In genomic region chr21:46229133-46229922, GRCh38 we compare ENCODE assay signal across 9 cellular contexts. TPM values are rescaled to one million over a fixed set of nuclear protein-coding genes. Genes with fewer than 3 reads are reported as not detected.
DNase-seq lines count a peak whose midpoint lies in the region; ATAC-seq, FAIRE-seq and TF ChIP-seq lines count a peak whose summit lies in the region.
"Had no signal": no experiment of that assay in that cellular context is flagged by ENCODE, and none has a peak within 500 bp of the region (broad histone marks: within the 10 kb centered on the region; RNA-seq: fewer than 3 reads in every experiment).

No MANE protein-coding gene starts in this region.

- TF ChIP-seq CTCF in WERI-Rb-1 (IDR thresholded peaks at IDR 0.05; ENCODE audit: low read depth, low read length), result peak; percentile 71

- H3K27ac ChIP-seq in Karpas-422 (ENCODE audit: low read length) (peak overlapping the region; percentile 76), WERI-Rb-1 (peak overlapping the region; percentile 88)

- no peaks in the 10 kb centered on the region for H3K27me3 ChIP-seq in Karpas-422 (ENCODE audit: low read length)
- no peaks in the 10 kb centered on the region for H3K27me3 ChIP-seq in WERI-Rb-1 (ENCODE audit: insufficient read depth, low read depth, severe bottlenecking)

- ATAC-seq in GM21619 (IDR thresholded peaks at IDR 0.05; ENCODE audit: unreplicated experiment) (peak; percentile 21), GM18861 (IDR thresholded peaks at IDR 0.05; ENCODE audit: unreplicated experiment) (no peak)

- no peak for FAIRE-seq in frontal cortex (lab: Jason Lieb, UNC)
- FAIRE-seq: A204.1 had no signal

- H3K4me2 ChIP-seq in Karpas-422 (ENCODE audit: low read depth, low read length, poor library complexity, severe bottlenecking), result peak overlapping the region; percentile 82

- H3K9ac ChIP-seq in Karpas-422 (ENCODE audit: low read length), result peak overlapping the region; percentile 96

- H3K4me1 ChIP-seq in Karpas-422 (ENCODE audit: low read length), result peaks cover 38% of the 10 kb centered on the region

- no peaks in the 10 kb centered on the region for H3K9me2 ChIP-seq in Karpas-422 (replicated peaks; ENCODE audit: insufficient read depth, low read length)

- H3K4me3 ChIP-seq in Karpas-422 (ENCODE audit: low read length), result peak overlapping the region; percentile 69
- H3K4me3 ChIP-seq in WERI-Rb-1 (ENCODE audit: low read depth, low read length), result peak overlapping the region; percentile 51

- H4K20me1 ChIP-seq in Karpas-422 (ENCODE audit: insufficient read depth, low read depth, low read length), result no peaks in the 10 kb centered on the region; the same call in 1 of the 2 replicates

- H2AFZ ChIP-seq in Karpas-422 (ENCODE audit: low read length), result peak overlapping the region; percentile 26; the same call in 1 of the 2 replicates

- H3K9me3 ChIP-seq in Karpas-422 (ENCODE audit: low read length), result no peaks in the 10 kb centered on the region
- H3K9me3 ChIP-seq in WERI-Rb-1 (ENCODE audit: severe bottlenecking), result peaks cover 9% of the 10 kb centered on the region

- peaks cover 91% of the 10 kb centered on the region for H3K79me2 ChIP-seq in Karpas-422 (ENCODE audit: low read length)

- DNase-seq in DMS 273 (lab: John Stamatoyannopoulos, UW; ENCODE audit: unreplicated experiment) (peak; percentile 82), DMS 273 treated with DMSO at 0.1 percent for 48 hours (lab: John Stamatoyannopoulos, UW) (no peak), Karpas-422 (peak; percentile 77), WERI-Rb-1 (no peak), frontal cortex (ENCODE audit: low spot score in 2 of 2) (peak; percentile 37 to 38), pons (ENCODE audit: low spot score) (peak; percentile 39)

- peaks cover 46% of the 10 kb centered on the region for H3K36me3 ChIP-seq in Karpas-422 (ENCODE audit: insufficient read depth, low read length)
- H3K36me3 ChIP-seq in WERI-Rb-1, result peaks cover 62% of the 10 kb centered on the region

RNA-seq across cellular contexts. Expression of gene LSS, which starts 0.8 kb away (rescaled TPM):
- total RNA-seq in Karpas-422 (2014; rRNA removed; shearing (Covaris generic); ENCODE audit: low replicate concordance), result 40.3 and 62.0 TPM in 2 replicates
- 39.5 TPM for total RNA-seq in frontal cortex

RNA-seq across cellular contexts. Expression of gene SPATC1L, which starts 45.1 kb away (rescaled TPM):
- 16.7 and 21.5 TPM in 2 replicates for total RNA-seq in Karpas-422 (2014; rRNA removed; shearing (Covaris generic); ENCODE audit: low replicate concordance)
- total RNA-seq in frontal cortex, result 4.9 TPM

RNA-seq across cellular contexts. Expression of gene MCM3AP, which starts 56.1 kb away (rescaled TPM):
- 60.5 and 139 TPM in 2 replicates for total RNA-seq in Karpas-422 (2014; rRNA removed; shearing (Covaris generic); ENCODE audit: low replicate concordance)
- 67.7 TPM for total RNA-seq in frontal cortex

RNA-seq across cellular contexts. Expression of gene YBEY, which starts 56.8 kb away (rescaled TPM):
- total RNA-seq in Karpas-422 (2014; rRNA removed; shearing (Covaris generic); ENCODE audit: low replicate concordance), result 38.5 and 88.4 TPM in 2 replicates
- total RNA-seq in frontal cortex, result 13.0 TPM

Comparison
In these comparisons a context has a peak if more than half of its experiments do, and no peak if none do; other contexts are left out.
1. DNase-seq: peak in DMS 273 (single experiment), Karpas-422 (single experiment), frontal cortex (2 of 2) and pons (single experiment); none in DMS 273 treated with DMSO at 0.1 percent for 48 hours (single experiment) and WERI-Rb-1 (single experiment).